In the genomic region with DNA sequence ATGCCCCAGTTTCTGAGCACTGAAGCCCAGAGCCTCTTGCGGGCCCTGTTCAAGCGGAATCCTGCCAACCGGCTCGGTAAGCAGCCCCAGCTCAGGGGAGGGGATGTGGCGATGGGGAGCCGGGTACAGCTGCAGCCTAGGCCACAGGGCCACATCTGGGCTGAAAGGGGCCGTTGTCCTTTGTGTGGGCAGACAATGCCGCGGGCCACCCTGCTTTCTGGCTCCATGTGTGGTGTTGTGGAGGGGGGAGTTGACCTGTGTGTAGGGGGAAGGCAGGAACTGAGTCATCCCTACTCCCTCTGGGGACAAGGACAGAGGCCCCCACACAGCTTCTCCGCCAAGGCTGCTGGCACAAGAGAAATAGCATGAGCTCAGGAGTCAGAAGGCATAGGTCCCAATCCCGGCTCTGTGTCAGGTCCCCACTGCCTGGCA, we compare ENCODE assay signal across 15 cellular contexts. TPM values are rescaled to one million over a fixed set of nuclear protein-coding genes. Genes with fewer than 3 reads are reported as not detected.
DNase-seq lines count a peak whose midpoint lies in the region; ATAC-seq, FAIRE-seq and TF ChIP-seq lines count a peak whose summit lies in the region.
"Had no signal": no experiment of that assay in that cellular context is flagged by ENCODE, and none has a peak within 500 bp of the region (broad histone marks: within the 10 kb centered on the region; RNA-seq: fewer than 3 reads in every experiment).

No MANE protein-coding gene starts in this region.

- H3K4me3 Mint-ChIP-seq in activated naive CD4-positive, alpha-beta T cell treated with anti-CD3 and anti-CD28 coated beads for 36 hours, result no peak overlapping the region
- H3K4me3 Mint-ChIP-seq: activated CD4-positive, alpha-beta T cell treated with anti-CD3 and anti-CD28 coated beads for 36 hours had no signal

- peaks cover 6 to 15% of the 10 kb centered on the region in 2 donors for H3K36me3 Mint-ChIP-seq in activated naive CD4-positive, alpha-beta T cell treated with anti-CD3 and anti-CD28 coated beads, Interleukin-2, amount 50 U/mL, for 72 hours
- peaks cover 36% of the 10 kb centered on the region for H3K36me3 Mint-ChIP-seq in activated naive CD4-positive, alpha-beta T cell treated with anti-CD3 and anti-CD28 coated beads for 36 hours (ENCODE audit: low read depth)

- H2AFZ ChIP-seq in HepG2 (ENCODE audit: low read length), result no peak overlapping the region

- CTCF ChIA-PET in activated naive CD4-positive, alpha-beta T cell treated with anti-CD3 and anti-CD28 coated beads for 36 hours (lab: Charles Lee), result interaction anchor here (2.0 kb wide), 1 partner anchor 17 kb away, joined by 6 read pairs; no protein-coding TSS in a partner anchor
- CTCF ChIA-PET in HepG2 (lab: Yijun Ruan, JAX; ENCODE audit: low intra/inter-chr PET ratio, low total read pairs), result no interaction called here

- H3K79me2 ChIP-seq in HepG2 (ENCODE audit: insufficient read depth, low read length), result no peaks in the 10 kb centered on the region

- H3K27me3 Mint-ChIP-seq in activated naive CD4-positive, alpha-beta T cell treated with anti-CD3 and anti-CD28 coated beads for 36 hours (ENCODE audit: low read depth), result no peaks in the 10 kb centered on the region
- H3K27me3 Mint-ChIP-seq: activated CD4-positive, alpha-beta T cell treated with anti-CD3 and anti-CD28 coated beads for 36 hours had no signal

- TF ChIP-seq RAD21 in HepG2 (CRISPR knock-in tag; IDR thresholded peaks at IDR 0.05), result no peak

- no peak for TF ChIP-seq POLR2A in HepG2 (IDR thresholded peaks at IDR 0.05; ENCODE audit: insufficient read depth in 1 of 2, low read depth in 2 of 2, low read length in 2 of 2)
- TF ChIP-seq POLR2A in spleen (IDR thresholded peaks at IDR 0.05), result no peak

- no peak for DNase-seq in activated naive CD4-positive, alpha-beta T cell treated with anti-CD3 and anti-CD28 coated beads, Interleukin-2, amount 50 U/mL, for 72 hours (ENCODE audit: low spot score in 2 of 2)
- DNase-seq in activated naive CD4-positive, alpha-beta T cell treated with anti-CD3 and anti-CD28 coated beads for 36 hours, result no peak
- DNase-seq in UCSD-AML1 (lab: John Stamatoyannopoulos, UW; ENCODE audit: unreplicated experiment) (peak; percentile 22), HepG2 (ENCODE audit: low spot score) (peak; percentile 75), spleen (no peak)
- DNase-seq: activated CD4-positive, alpha-beta T cell treated with anti-CD3 and anti-CD28 coated beads for 36 hours; activated gamma-delta T cell treated with Interleukin-2 at 50 U/mL for 16 hours; GOT3; NCI-H1436 treated with DMSO at 0.1 percent for 48 hours; NCI-H82 had no signal

- no peak for ATAC-seq in activated naive CD4-positive, alpha-beta T cell treated with anti-CD3 and anti-CD28 coated beads, Interleukin-2, amount 50 U/mL, for 72 hours
- ATAC-seq in HepG2 (peak; percentile 72), GM21447 (IDR thresholded peaks at IDR 0.05; ENCODE audit: unreplicated experiment) (no peak), HG02973 (IDR thresholded peaks at IDR 0.05; ENCODE audit: unreplicated experiment) (no peak)
- ATAC-seq: activated CD4-positive, alpha-beta T cell treated with anti-CD3 and anti-CD28 coated beads for 36 hours had no signal

- H3K27ac Mint-ChIP-seq in activated naive CD4-positive, alpha-beta T cell treated with anti-CD3 and anti-CD28 coated beads, Interleukin-2, amount 50 U/mL, for 72 hours, result peak overlapping the region; percentile 22 to 70
- H3K27ac Mint-ChIP-seq in activated naive CD4-positive, alpha-beta T cell treated with anti-CD3 and anti-CD28 coated beads for 36 hours, result no peak overlapping the region

- no peaks in the 10 kb centered on the region for H3K4me1 Mint-ChIP-seq in activated naive CD4-positive, alpha-beta T cell treated with anti-CD3 and anti-CD28 coated beads for 36 hours (ENCODE audit: low read depth)

- FAIRE-seq in HepG2 (lab: Jason Lieb, UNC), result no peak
- FAIRE-seq: GM19239, HTR-8/SVneo had no signal

- H3K9me3 Mint-ChIP-seq in activated naive CD4-positive, alpha-beta T cell treated with anti-CD3 and anti-CD28 coated beads, Interleukin-2, amount 50 U/mL, for 72 hours, result no peaks in the 10 kb centered on the region
- no peaks in the 10 kb centered on the region for H3K9me3 Mint-ChIP-seq in activated naive CD4-positive, alpha-beta T cell treated with anti-CD3 and anti-CD28 coated beads for 36 hours

- 35% methylated on average over 4 of the region's 11 CpGs for WGBS in HepG2 (ENCODE audit: low lambda C conversion rate)
- WGBS in spleen, 5 donors, result 46 to 80% (median 59%) methylated on average over 1 to 11 of the region's 11 CpGs

- H3K36me3 ChIP-seq in HepG2 (replicated peaks in 1 of 2; ENCODE audit: control insufficient read depth in 1 of 2, insufficient read depth in 2 of 2, low read length in 2 of 2) (peaks cover 22 to 53% of the 10 kb centered on the region in 2 experiments; a peak in 4 of 5 replicates), spleen (peaks cover 5 to 100% (median 95%) of the 10 kb centered on the region in 6 donors)

- TF ChIP-seq CTCF in HepG2 (CRISPR knock-in tag; IDR thresholded peaks at IDR 0.05), result 0 out of 2 replicates have a peak, but pooled peaks have one; percentile 9
- TF ChIP-seq CTCF in spleen (IDR thresholded peaks at IDR 0.05 in 8 of 11, conservative IDR thresholded peaks at IDR 0.05 in 3 of 11), result no peak

- intact Hi-C loops in activated naive CD4-positive, alpha-beta T cell treated with anti-CD3 and anti-CD28 coated beads for 36 hours (cut with micrococcal nuclease), result no loop called here
- intact Hi-C loops in HepG2 (cut with micrococcal nuclease; ENCODE audit: unreplicated experiment), result no loop called here
- intact Hi-C loops in spleen (cut with DNase I; ENCODE audit: low total_unique reads), result no loop called here

- H3K4me2 ChIP-seq in HepG2 (ENCODE audit: low read depth, low read length), result peak overlapping the region; percentile 50; the same call in 1 of the 2 replicates

- no peaks in the 10 kb centered on the region for H3K9me3 ChIP-seq in HepG2 (ENCODE audit: low read length)
- no peaks in the 10 kb centered on the region for H3K9me3 ChIP-seq in spleen

- H3K27ac ChIP-seq in HepG2 (ENCODE audit: extremely low read length, insufficient read depth, low read length), result peak overlapping the region; percentile 53
- H3K27ac ChIP-seq in temporal lobe (ENCODE audit: low read depth, low read length), result peak overlapping the region; percentile 100
- peak overlapping the region in 4 of 8 donors; percentile 15 to 58 (median 40) for H3K27ac ChIP-seq in spleen

- no peaks in the 10 kb centered on the region for H3K27me3 ChIP-seq in HepG2 (ENCODE audit: control insufficient read depth in 1 of 2, insufficient read depth in 2 of 2, low read length in 2 of 2)
- H3K27me3 ChIP-seq in spleen (replicated peaks in 1 of 7), result no peaks in the 10 kb centered on the region

- TF ChIP-seq EP300 in HepG2 (IDR thresholded peaks at IDR 0.05; ENCODE audit: low read depth in 2 of 2, low read length in 2 of 2) (peak in 1 of 2 experiments; percentile 9; a peak in 1 of 4 replicates), HepG2 (CRISPR knock-in tag; IDR thresholded peaks at IDR 0.05; ENCODE audit: borderline replicate concordance) (no peak; the same call in 1 of the 2 replicates)

- POLR2A ChIA-PET in HepG2 (lab: Yijun Ruan, JAX), result interaction anchor here (1.1 to 1.8 kb wide), 3 partner anchors 18 to 137 kb away, joined by 4 to 10 read pairs (median 6); no protein-coding TSS in a partner anchor

- H3K9ac ChIP-seq in HepG2 (ENCODE audit: insufficient read depth, low read depth, low read length), result peak overlapping the region; percentile 44

- H3K4me1 ChIP-seq in HepG2 (ENCODE audit: insufficient read depth, low read length) (peaks cover 29% of the 10 kb centered on the region), spleen (peaks cover 0 to 46% (median 9%) of the 10 kb centered on the region in 6 donors)

- in situ Hi-C loops in HepG2 (cut with HindIII; ENCODE audit: extremely low pct_ligation_motif_present, low pct_unique_long_range_greater_than_20kb), result no loop called here

- no peak overlapping the region for H3K4me3 ChIP-seq in HepG2 (replicated peaks in 1 of 3; ENCODE audit: insufficient read depth in 1 of 3, low read depth in 2 of 3, low read length in 3 of 3)
- H3K4me3 ChIP-seq in spleen, result no peak overlapping the region

- no peaks in the 10 kb centered on the region for H4K20me1 ChIP-seq in HepG2 (ENCODE audit: insufficient read depth, low read length)

- no TSS peak for BruUV-seq in HepG2 (replicated peaks; lab: Mats Ljungman, UMichigan)

RNA-seq across cellular contexts. Expression of gene RPS6KA1, which starts 26.0 kb away (rescaled TPM):
- total RNA-seq in activated naive CD4-positive, alpha-beta T cell treated with anti-CD3 and anti-CD28 coated beads, Interleukin-2, amount 50 U/mL, for 72 hours, result 100 to 1,000 TPM; 154 to 197 TPM
- total RNA-seq in activated naive CD4-positive, alpha-beta T cell treated with anti-CD3 and anti-CD28 coated beads for 36 hours, result 10 to 100 TPM; 83.5 to 86.4 TPM
- total RNA-seq in HepG2 (2016; rRNA removed; fragmentation: Illumina TruSeq; extraction: Trizol) (24.0 and 24.2 TPM in 2 replicates), temporal lobe (3.4 TPM), spleen (100 to 1,000 TPM; 109 to 173 (median 131) TPM)
- 6.4 and 8.1 TPM in 2 replicates for total RNA-seq in HepG2 (2016; cell fraction: cytosol; rRNA removed; fragmentation: Illumina TruSeq; extraction: Trizol; ENCODE audit: low read depth)
- 23.3 and 24.8 TPM in 2 replicates for total RNA-seq in HepG2 (2016; cell fraction: insoluble cytoplasmic fraction; rRNA removed; fragmentation: Illumina TruSeq; extraction: Trizol)
- 14.4 and 16.8 TPM in 2 replicates for total RNA-seq in HepG2 (2016; cell fraction: membrane; rRNA removed; fragmentation: Illumina TruSeq; extraction: Trizol)
- total RNA-seq in HepG2 (2016; cell fraction: nucleus; rRNA removed; fragmentation: Illumina TruSeq; extraction: Trizol), result 17.9 and 19.0 TPM in 2 replicates
- polyA plus RNA-seq in HepG2 (2011; rRNA removed) (19.6 and 22.1 TPM in 2 replicates), spleen (10 to 100 TPM; 45.8 to 57.5 (median 51.0) TPM)
- 15.0 and 20.1 TPM in 2 replicates for polyA plus RNA-seq in HepG2 (2011; cell fraction: cytosol; rRNA removed)
- 28.9 and 37.3 TPM in 2 replicates for polyA plus RNA-seq in HepG2 (2011; cell fraction: nucleus; rRNA removed)
- 14.7 and 15.4 TPM in 2 replicates for polyA plus RNA-seq in HepG2 (2012)
- polyA plus RNA-seq in HepG2 (2016; cell fraction: cytosol; fragmentation: Illumina TruSeq; extraction: Trizol; ENCODE audit: low read depth), result 4.1 and 4.3 TPM in 2 replicates
- 20.9 and 24.6 TPM in 2 replicates for polyA plus RNA-seq in HepG2 (2016; cell fraction: insoluble cytoplasmic fraction; fragmentation: Illumina TruSeq; extraction: Trizol; ENCODE audit: low read depth)
- 10.2 and 12.6 TPM in 2 replicates for polyA plus RNA-seq in HepG2 (2016; cell fraction: membrane; fragmentation: Illumina TruSeq; extraction: Trizol; ENCODE audit: low read depth)
- 28.1 and 28.2 TPM in 2 replicates for polyA plus RNA-seq in HepG2 (2016; cell fraction: nucleus; fragmentation: Illumina TruSeq; extraction: Trizol; ENCODE audit: insufficient read depth, low read depth)
- polyA minus RNA-seq in HepG2 (2011; rRNA and poly(A)+ RNA removed; ENCODE audit: low replicate concordance), result 43.2 and 122 TPM in 2 replicates
- polyA minus RNA-seq in HepG2 (2011; cell fraction: cytosol; rRNA and poly(A)+ RNA removed), result 22.6 TPM in 2 replicates
- polyA minus RNA-seq in HepG2 (2011; cell fraction: nucleus; rRNA and poly(A)+ RNA removed), result 18.8 and 26.6 TPM in 2 replicates

Comparison
In these comparisons a context has a peak if more than half of its experiments do, and no peak if none do; other contexts are left out.
1. DNase-seq: peak in UCSD-AML1 (single experiment) and HepG2 (single experiment); none in activated naive CD4-positive, alpha-beta T cell treated with anti-CD3 and anti-CD28 coated beads, Interleukin-2, amount 50 U/mL, for 72 hours (0 of 2), activated naive CD4-positive, alpha-beta T cell treated with anti-CD3 and anti-CD28 coated beads for 36 hours (single experiment) and spleen (single experiment).